In genomic region chr9:128723352-128723865, GRCh38 we compare ENCODE assay signal across 1 cellular context.
TF ChIP-seq lines count a peak whose summit lies in the region.

No MANE protein-coding gene starts in this region.

TF ChIP-seq in H1, 55 proteins besides CTCF, POLR2A, EP300 and RAD21:
- TF ChIP-seq JUND (IDR thresholded peaks at IDR 0.05; ENCODE audit: low read length) (no peak), SP1 (IDR thresholded peaks at IDR 0.05; ENCODE audit: low read depth, low read length) (no peak), SRF (IDR thresholded peaks at IDR 0.05; ENCODE audit: low read depth, low read length) (no peak), PHF8 (conservative IDR thresholded peaks at IDR 0.05; ENCODE audit: low read depth, low read length) (no peak), SUZ12 (IDR thresholded peaks at IDR 0.05; ENCODE audit: low read length) (no peak), SIRT6 (IDR thresholded peaks at IDR 0.05; ENCODE audit: low read length) (no peak), CHD1 (IDR thresholded peaks at IDR 0.05; ENCODE audit: low read depth, low read length) (no peak), TEAD4 (IDR thresholded peaks at IDR 0.05; ENCODE audit: low read depth, low read length) (no peak), CBX8 (IDR thresholded peaks at IDR 0.05; ENCODE audit: borderline replicate concordance, low read depth, low read length) (no peak)
